1 cellular context compared by ENCODE assay signal in the genomic region with DNA sequence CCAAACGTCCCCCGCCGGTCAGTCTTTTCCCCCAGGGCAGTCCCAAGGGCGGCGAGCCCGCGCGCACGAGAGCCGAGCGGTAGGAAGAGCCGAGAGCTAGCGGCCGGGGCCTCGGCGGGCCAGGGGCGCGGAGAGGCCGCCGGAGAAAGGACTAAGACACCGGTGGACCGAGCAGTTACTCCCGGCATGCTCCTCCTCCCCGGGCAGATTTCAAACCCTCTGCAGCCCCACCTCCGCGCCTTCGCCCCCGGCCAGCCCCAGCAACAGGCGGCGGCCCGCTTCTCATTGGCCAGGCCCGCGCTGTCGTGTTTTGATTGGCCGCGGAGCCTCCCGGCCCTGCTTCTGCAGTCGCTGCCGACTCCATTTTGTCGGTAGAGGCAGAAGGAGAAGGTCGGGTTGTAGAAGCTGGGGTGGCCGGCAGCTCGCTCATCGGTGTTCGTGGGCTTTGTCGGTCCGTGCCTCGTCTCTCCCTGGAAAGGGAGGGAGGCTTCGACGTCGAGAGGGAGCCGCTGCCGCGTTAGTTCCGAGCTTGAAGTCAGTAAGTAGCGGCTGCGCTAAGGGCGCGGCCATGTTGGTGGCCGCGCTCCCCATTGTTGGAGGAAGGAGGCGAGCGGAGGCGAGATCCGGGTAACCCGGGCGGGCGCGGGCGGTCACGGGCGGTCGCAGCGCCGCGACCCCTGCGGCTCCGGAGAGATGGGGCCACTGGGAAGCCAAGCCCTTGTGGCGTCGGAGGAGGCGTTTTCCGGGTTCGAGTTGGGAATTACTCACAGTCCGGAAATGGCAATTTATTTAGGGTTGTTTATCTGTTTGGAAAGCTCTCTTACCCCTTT.
TF ChIP-seq lines count a peak whose summit lies in the region.

Gene PNRC2, plus strand, starts transcription at position 368 of the 830 bp plus-strand sequence. CDS start 1,630 bp downstream, outside the sequence.

TF ChIP-seq in HepG2, 621 proteins besides CTCF, POLR2A, EP300 and RAD21 (continued from another document and continues in another):
- peak; percentile 50; the same call in 1 of the 2 replicates for TF ChIP-seq POGK (CRISPR knock-in tag; conservative IDR thresholded peaks at IDR 0.05)
- TF ChIP-seq, protein P1, sequence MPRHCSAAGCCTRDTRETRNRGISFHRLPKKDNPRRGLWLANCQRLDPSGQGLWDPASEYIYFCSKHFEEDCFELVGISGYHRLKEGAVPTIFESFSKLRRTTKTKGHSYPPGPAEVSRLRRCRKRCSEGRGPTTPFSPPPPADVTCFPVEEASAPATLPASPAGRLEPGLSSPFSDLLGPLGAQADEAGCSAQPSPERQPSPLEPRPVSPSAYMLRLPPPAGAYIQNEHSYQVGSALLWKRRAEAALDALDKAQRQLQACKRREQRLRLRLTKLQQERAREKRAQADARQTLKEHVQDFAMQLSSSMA (CRISPR knock-in tag; IDR thresholded peaks at IDR 0.05) = no peak
- no peak for TF ChIP-seq HNF1A (IDR thresholded peaks at IDR 0.05; ENCODE audit: low read depth)
- peak; percentile 51 for TF ChIP-seq HNF1A (CRISPR knock-in tag; IDR thresholded peaks at IDR 0.05; ENCODE audit: borderline replicate concordance)
- no peak for TF ChIP-seq USF2 (IDR thresholded peaks at IDR 0.05; ENCODE audit: low read depth, low read length)
- no peak for TF ChIP-seq USF2 (CRISPR knock-in tag; IDR thresholded peaks at IDR 0.05; ENCODE audit: borderline replicate concordance)
- TF ChIP-seq ASH2L (IDR thresholded peaks at IDR 0.05; ENCODE audit: insufficient read length, low read depth, low read length) = peak; percentile 68
- TF ChIP-seq, protein P2, sequence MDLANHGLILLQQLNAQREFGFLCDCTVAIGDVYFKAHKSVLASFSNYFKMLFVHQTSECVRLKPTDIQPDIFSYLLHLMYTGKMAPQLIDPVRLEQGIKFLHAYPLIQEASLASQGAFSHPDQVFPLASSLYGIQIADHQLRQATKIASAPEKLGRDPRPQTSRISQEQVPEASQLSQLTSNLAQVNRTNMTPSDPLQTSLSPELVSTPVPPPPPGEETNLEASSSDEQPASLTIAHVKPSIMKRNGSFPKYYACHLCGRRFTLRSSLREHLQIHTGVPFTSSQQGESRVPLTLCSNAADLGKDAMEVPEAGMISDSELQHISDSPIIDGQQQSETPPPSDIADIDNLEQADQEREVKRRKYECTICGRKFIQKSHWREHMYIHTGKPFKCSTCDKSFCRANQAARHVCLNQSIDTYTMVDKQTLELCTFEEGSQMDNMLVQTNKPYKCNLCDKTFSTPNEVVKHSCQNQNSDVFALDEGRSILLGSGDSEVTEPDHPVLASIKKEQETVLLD (CRISPR knock-in tag; IDR thresholded peaks at IDR 0.05; ENCODE audit: low read depth) = no peak; the same call in 1 of the 2 replicates
- TF ChIP-seq PREB (CRISPR knock-in tag; IDR thresholded peaks at IDR 0.05) = no peak
- TF ChIP-seq ZNF879 (CRISPR knock-in tag; IDR thresholded peaks at IDR 0.05) = no peak
- peak; percentile 91 for TF ChIP-seq SALL1 (CRISPR knock-in tag; IDR thresholded peaks at IDR 0.05)
- no peak for TF ChIP-seq MZF1 (CRISPR knock-in tag; IDR thresholded peaks at IDR 0.05; ENCODE audit: borderline replicate concordance)
- peak; percentile 38; the same call in 1 of the 2 replicates for TF ChIP-seq BCL6 (CRISPR knock-in tag; IDR thresholded peaks at IDR 0.05)
- no peak for TF ChIP-seq HMGA1 (CRISPR knock-in tag; conservative IDR thresholded peaks at IDR 0.05)
- TF ChIP-seq, protein P3, sequence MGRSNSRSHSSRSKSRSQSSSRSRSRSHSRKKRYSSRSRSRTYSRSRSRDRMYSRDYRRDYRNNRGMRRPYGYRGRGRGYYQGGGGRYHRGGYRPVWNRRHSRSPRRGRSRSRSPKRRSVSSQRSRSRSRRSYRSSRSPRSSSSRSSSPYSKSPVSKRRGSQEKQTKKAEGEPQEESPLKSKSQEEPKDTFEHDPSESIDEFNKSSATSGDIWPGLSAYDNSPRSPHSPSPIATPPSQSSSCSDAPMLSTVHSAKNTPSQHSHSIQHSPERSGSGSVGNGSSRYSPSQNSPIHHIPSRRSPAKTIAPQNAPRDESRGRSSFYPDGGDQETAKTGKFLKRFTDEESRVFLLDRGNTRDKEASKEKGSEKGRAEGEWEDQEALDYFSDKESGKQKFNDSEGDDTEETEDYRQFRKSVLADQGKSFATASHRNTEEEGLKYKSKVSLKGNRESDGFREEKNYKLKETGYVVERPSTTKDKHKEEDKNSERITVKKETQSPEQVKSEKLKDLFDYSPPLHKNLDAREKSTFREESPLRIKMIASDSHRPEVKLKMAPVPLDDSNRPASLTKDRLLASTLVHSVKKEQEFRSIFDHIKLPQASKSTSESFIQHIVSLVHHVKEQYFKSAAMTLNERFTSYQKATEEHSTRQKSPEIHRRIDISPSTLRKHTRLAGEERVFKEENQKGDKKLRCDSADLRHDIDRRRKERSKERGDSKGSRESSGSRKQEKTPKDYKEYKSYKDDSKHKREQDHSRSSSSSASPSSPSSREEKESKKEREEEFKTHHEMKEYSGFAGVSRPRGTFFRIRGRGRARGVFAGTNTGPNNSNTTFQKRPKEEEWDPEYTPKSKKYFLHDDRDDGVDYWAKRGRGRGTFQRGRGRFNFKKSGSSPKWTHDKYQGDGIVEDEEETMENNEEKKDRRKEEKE (IDR thresholded peaks at IDR 0.05) = no peak
- no peak for TF ChIP-seq HNF4G (IDR thresholded peaks at IDR 0.05; ENCODE audit: borderline replicate concordance, low read depth, low read length)
- no peak for TF ChIP-seq HNF4G (CRISPR knock-in tag; IDR thresholded peaks at IDR 0.05; ENCODE audit: borderline replicate concordance, low read depth)
- no peak; the same call in 1 of the 2 replicates for TF ChIP-seq TGIF2 (CRISPR knock-in tag; IDR thresholded peaks at IDR 0.05)
- no peak for TF ChIP-seq TCF7 (IDR thresholded peaks at IDR 0.05; ENCODE audit: low read depth)
- no peak for TF ChIP-seq ZNF567 (CRISPR knock-in tag; IDR thresholded peaks at IDR 0.05; ENCODE audit: borderline replicate concordance)
- TF ChIP-seq, protein P4, sequence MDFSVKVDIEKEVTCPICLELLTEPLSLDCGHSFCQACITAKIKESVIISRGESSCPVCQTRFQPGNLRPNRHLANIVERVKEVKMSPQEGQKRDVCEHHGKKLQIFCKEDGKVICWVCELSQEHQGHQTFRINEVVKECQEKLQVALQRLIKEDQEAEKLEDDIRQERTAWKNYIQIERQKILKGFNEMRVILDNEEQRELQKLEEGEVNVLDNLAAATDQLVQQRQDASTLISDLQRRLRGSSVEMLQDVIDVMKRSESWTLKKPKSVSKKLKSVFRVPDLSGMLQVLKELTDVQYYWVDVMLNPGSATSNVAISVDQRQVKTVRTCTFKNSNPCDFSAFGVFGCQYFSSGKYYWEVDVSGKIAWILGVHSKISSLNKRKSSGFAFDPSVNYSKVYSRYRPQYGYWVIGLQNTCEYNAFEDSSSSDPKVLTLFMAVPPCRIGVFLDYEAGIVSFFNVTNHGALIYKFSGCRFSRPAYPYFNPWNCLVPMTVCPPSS (IDR thresholded peaks at IDR 0.05) = no peak
- no peak for TF ChIP-seq ZKSCAN8 (CRISPR knock-in tag; IDR thresholded peaks at IDR 0.05; ENCODE audit: borderline replicate concordance)
- TF ChIP-seq TBP (CRISPR knock-in tag; IDR thresholded peaks at IDR 0.05) = no peak
- no peak for TF ChIP-seq ZNF24 (IDR thresholded peaks at IDR 0.05)
- no peak for TF ChIP-seq ZMAT3 (CRISPR knock-in tag; conservative IDR thresholded peaks at IDR 0.05)
- TF ChIP-seq ZNF256 (CRISPR knock-in tag; conservative IDR thresholded peaks at IDR 0.05) = peak; percentile 91
- TF ChIP-seq ZNF75D (CRISPR knock-in tag; IDR thresholded peaks at IDR 0.05; ENCODE audit: borderline replicate concordance) = no peak
- TF ChIP-seq DMAP1 (CRISPR knock-in tag; IDR thresholded peaks at IDR 0.05) = peak; percentile 92
